14 cellular contexts compared by ENCODE assay signal in genomic region chrX:13427441-13428054, GRCh38.
DNase-seq lines count a peak whose midpoint lies in the region; ATAC-seq and TF ChIP-seq lines count a peak whose summit lies in the region.
"Had no signal": no experiment of that assay in that cellular context is flagged by ENCODE, and none has a peak within 500 bp of the region (broad histone marks: within the 10 kb centered on the region; RNA-seq: fewer than 3 reads in every experiment).

No MANE protein-coding gene starts in this region.

- no peak overlapping the region for H3K27ac ChIP-seq in HCT116 (ENCODE audit: low read depth, low read length)
- H3K27ac ChIP-seq in mammary epithelial cell (ENCODE audit: insufficient read depth, low read depth, low read length) = peak overlapping the region; percentile 77
- peak overlapping the region; percentile 80 for H3K27ac ChIP-seq in osteoblast (ENCODE audit: low read depth, low read length)
- H3K27ac ChIP-seq in colonic mucosa = no peak overlapping the region
- H3K27ac ChIP-seq: C4-2B, transverse colon had no signal

- peaks cover 14% of the 10 kb centered on the region for H3K4me1 Mint-ChIP-seq in activated CD8-positive, alpha-beta T cell treated with anti-CD3 and anti-CD28 coated beads for 36 hours (ENCODE audit: low read depth)
- H3K4me1 Mint-ChIP-seq in endothelial cell (ENCODE audit: unreplicated experiment) = peaks cover 8% of the 10 kb centered on the region

- 51% methylated on average over 5 of the region's 5 CpGs for WGBS in mammary epithelial cell (ENCODE audit: low coverage, missing lambda C conversion rate)

- POLR2A ChIA-PET in HCT116 (lab: Charles Lee) = no interaction called here
- POLR2A ChIA-PET in activated CD8-positive, alpha-beta T cell treated with anti-CD3 and anti-CD28 coated beads for 36 hours (lab: Charles Lee) = interaction anchor here (1.7 kb wide), 1 partner anchor 61 kb away, joined by 5 read pairs; no protein-coding TSS in a partner anchor

- RAD21 ChIA-PET in HCT116 (lab: Charles Lee; ENCODE audit: low non-redundant PET in 1 of 2, low total read pairs in 2 of 2, uncharacterized antibody in 2 of 2, unreplicated experiment in 2 of 2) = no interaction called here

- H3K4me3 ChIP-seq in HCT116 (replicated peaks in 1 of 2; ENCODE audit: low read depth in 1 of 2, low read length in 2 of 2) (no peak overlapping the region), mammary epithelial cell (replicated peaks in 1 of 3; ENCODE audit: insufficient read depth in 1 of 3, low read depth in 2 of 3, low read length in 3 of 3) (no peak overlapping the region), osteoblast (ENCODE audit: insufficient read depth, low read length) (no peak overlapping the region), colonic mucosa (no peak overlapping the region)
- H3K4me3 ChIP-seq: transverse colon had no signal

- H3K79me2 ChIP-seq in HCT116 (ENCODE audit: insufficient read depth, low read length) = no peaks in the 10 kb centered on the region
- H3K79me2 ChIP-seq in mammary epithelial cell (ENCODE audit: insufficient read depth, low read length) = no peaks in the 10 kb centered on the region
- H3K79me2 ChIP-seq in osteoblast (ENCODE audit: insufficient read depth, low read length) = no peaks in the 10 kb centered on the region

- dilution Hi-C loops in mammary epithelial cell (cut with HindIII; ENCODE audit: low sequenced_read_pairs) = no loop called here

- H3K27me3 Mint-ChIP-seq in activated CD8-positive, alpha-beta T cell treated with anti-CD3 and anti-CD28 coated beads for 36 hours = no peaks in the 10 kb centered on the region
- no peaks in the 10 kb centered on the region for H3K27me3 Mint-ChIP-seq in endothelial cell (ENCODE audit: unreplicated experiment)
- H3K27me3 Mint-ChIP-seq: activated CD4-positive, alpha-beta memory T cell treated with anti-CD3 and anti-CD28 coated beads for 36 hours had no signal

- H3K9me2 ChIP-seq in HCT116 (ENCODE audit: insufficient read depth) = no peaks in the 10 kb centered on the region

- no peak for DNase-seq in HCT116 (ENCODE audit: low read depth, low spot score)
- peak; percentile 2 for DNase-seq in NCI-H345 treated with DMSO at 0.1 percent for 48 hours (lab: John Stamatoyannopoulos, UW; ENCODE audit: unreplicated experiment)
- DNase-seq in mammary epithelial cell = no peak
- no peak for DNase-seq in osteoblast (ENCODE audit: insufficient read length, low spot score, missing footprints)
- no peak for DNase-seq in activated CD8-positive, alpha-beta memory T cell treated with anti-CD3 and anti-CD28 coated beads for 24 hours
- DNase-seq in activated CD8-positive, alpha-beta T cell treated with anti-CD3 and anti-CD28 coated beads for 36 hours = no peak
- no peak for DNase-seq in colonic mucosa
- DNase-seq in endothelial cell (ENCODE audit: low spot score) = no peak
- DNase-seq: nucleus accumbens, SHP77 treated with DMSO at 0.1 percent for 48 hours, transverse colon had no signal

- peaks cover 9 to 16% of the 10 kb centered on the region in 2 experiments; a peak in 3 of 4 replicates for H3K4me1 ChIP-seq in HCT116 (ENCODE audit: control insufficient read depth in 1 of 2, insufficient read depth in 2 of 2, low read length in 2 of 2)
- H3K4me1 ChIP-seq in mammary epithelial cell (ENCODE audit: insufficient read depth, low read length) = peaks cover 41% of the 10 kb centered on the region
- H3K4me1 ChIP-seq in osteoblast (ENCODE audit: insufficient read depth, low read length) = peaks cover 35% of the 10 kb centered on the region
- no peaks in the 10 kb centered on the region for H3K4me1 ChIP-seq in colonic mucosa

- H2AFZ ChIP-seq in HCT116 (ENCODE audit: low read depth, low read length, poor library complexity, severe bottlenecking) (peak overlapping the region; percentile 26), mammary epithelial cell (ENCODE audit: low read depth, low read length) (peak overlapping the region; percentile 51), osteoblast (ENCODE audit: low read length) (no peak overlapping the region)

- H3K4me2 ChIP-seq in HCT116 (ENCODE audit: low read length) (peak overlapping the region; percentile 60), mammary epithelial cell (ENCODE audit: insufficient read depth, low read depth, low read length) (peak overlapping the region; percentile 65), osteoblast (ENCODE audit: insufficient read depth, low read length) (peak overlapping the region; percentile 47)

- H3K27ac Mint-ChIP-seq in activated CD8-positive, alpha-beta T cell treated with anti-CD3 and anti-CD28 coated beads for 36 hours = no peak overlapping the region
- no peak overlapping the region for H3K27ac Mint-ChIP-seq in endothelial cell (ENCODE audit: unreplicated experiment)
- H3K27ac Mint-ChIP-seq: activated CD4-positive, alpha-beta memory T cell treated with anti-CD3 and anti-CD28 coated beads for 36 hours had no signal

- H3K4me3 Mint-ChIP-seq in activated CD8-positive, alpha-beta T cell treated with anti-CD3 and anti-CD28 coated beads for 36 hours = no peak overlapping the region
- H3K4me3 Mint-ChIP-seq in endothelial cell (ENCODE audit: unreplicated experiment) = no peak overlapping the region
- H3K4me3 Mint-ChIP-seq: activated CD4-positive, alpha-beta memory T cell treated with anti-CD3 and anti-CD28 coated beads for 36 hours had no signal

- no peaks in the 10 kb centered on the region for H3K36me3 ChIP-seq in HCT116 (ENCODE audit: control insufficient read depth in 1 of 2, insufficient read depth in 2 of 2, low read length in 2 of 2)
- H3K36me3 ChIP-seq in mammary epithelial cell (ENCODE audit: insufficient read depth, low read length) = no peaks in the 10 kb centered on the region
- no peaks in the 10 kb centered on the region for H3K36me3 ChIP-seq in osteoblast (ENCODE audit: insufficient read depth, low read length)
- no peaks in the 10 kb centered on the region for H3K36me3 ChIP-seq in colonic mucosa
- H3K36me3 ChIP-seq: transverse colon had no signal

- BruUV-seq in HCT116 (replicated peaks; lab: Mats Ljungman, UMichigan) = no TSS peak
- BruUV-seq in mammary epithelial cell (replicated peaks; lab: Mats Ljungman, UMichigan) = TSS peak; percentile 83

- intact Hi-C loops in HCT116 (cut with micrococcal nuclease) (no loop called here), mammary epithelial cell (cut with micrococcal nuclease) (loop anchor here (1.0 to 5.0 kb wide), 3 partner anchors 29 to 480 kb away; no protein-coding TSS in a partner anchor), colonic mucosa (cut with DNase I) (no loop called here)
- intact Hi-C loops in activated CD8-positive, alpha-beta T cell treated with anti-CD3 and anti-CD28 coated beads for 36 hours (cut with micrococcal nuclease) = no loop called here

- H3K36me3 Mint-ChIP-seq in activated CD8-positive, alpha-beta T cell treated with anti-CD3 and anti-CD28 coated beads for 36 hours (ENCODE audit: low read depth) = no peaks in the 10 kb centered on the region
- H3K36me3 Mint-ChIP-seq in endothelial cell (ENCODE audit: low read depth, unreplicated experiment) = no peaks in the 10 kb centered on the region
- H3K36me3 Mint-ChIP-seq: activated CD4-positive, alpha-beta memory T cell treated with anti-CD3 and anti-CD28 coated beads for 36 hours had no signal

- ATAC-seq in HCT116 = peak; percentile 54
- no peak for ATAC-seq in activated CD8-positive, alpha-beta T cell treated with anti-CD3 and anti-CD28 coated beads for 36 hours
- ATAC-seq: sciatic nerve had no signal

- no peaks in the 10 kb centered on the region for H4K20me1 ChIP-seq in HCT116 (ENCODE audit: insufficient read depth)
- no peaks in the 10 kb centered on the region for H4K20me1 ChIP-seq in mammary epithelial cell (ENCODE audit: insufficient read depth, low read length)
- no peaks in the 10 kb centered on the region for H4K20me1 ChIP-seq in osteoblast (ENCODE audit: insufficient read depth, low read length)

- TF ChIP-seq CTCF in HCT116 (IDR thresholded peaks at IDR 0.05 in 2 of 3, conservative IDR thresholded peaks at IDR 0.05 in 1 of 3; ENCODE audit: borderline replicate concordance in 1 of 3, insufficient read depth in 1 of 3, low read depth in 2 of 3, low read length in 2 of 3) (no peak), mammary epithelial cell (conservative IDR thresholded peaks at IDR 0.05 in 1 of 2, IDR thresholded peaks at IDR 0.05 in 1 of 2; ENCODE audit: extremely low read depth in 1 of 2, insufficient read depth in 1 of 2, low read depth in 1 of 2, low read length in 2 of 2) (no peak), osteoblast (IDR thresholded peaks at IDR 0.05; ENCODE audit: extremely low read depth, low read depth, low read length) (no peak), colonic mucosa (IDR thresholded peaks at IDR 0.05) (no peak), endothelial cell (IDR thresholded peaks at IDR 0.05; ENCODE audit: unreplicated experiment) (no peak)
- no peak for TF ChIP-seq CTCF in activated CD8-positive, alpha-beta T cell treated with anti-CD3 and anti-CD28 coated beads for 36 hours (IDR thresholded peaks at IDR 0.05)

- no peak overlapping the region for H3K9ac ChIP-seq in HCT116 (ENCODE audit: low read length)
- H3K9ac ChIP-seq in mammary epithelial cell (ENCODE audit: insufficient read depth, low read length) = peak overlapping the region; percentile 17
- H3K9ac ChIP-seq in colonic mucosa (ENCODE audit: low read depth in 2 of 2, low read length in 2 of 2) = no peak overlapping the region

- H3K9me3 ChIP-seq in HCT116 (ENCODE audit: control insufficient read depth in 1 of 2, insufficient read depth in 1 of 2, low read depth in 1 of 2, low read length in 2 of 2) (no peaks in the 10 kb centered on the region), mammary epithelial cell (replicated peaks; ENCODE audit: insufficient read depth, low read length) (no peaks in the 10 kb centered on the region), osteoblast (ENCODE audit: low read depth, low read length) (no peaks in the 10 kb centered on the region), colonic mucosa (no peaks in the 10 kb centered on the region)
- H3K9me3 ChIP-seq: transverse colon had no signal

- no peak for TF ChIP-seq RAD21 in HCT116 (IDR thresholded peaks at IDR 0.05; ENCODE audit: low read depth)

- CTCF ChIA-PET in HCT116 (lab: Charles Lee) = no interaction called here
- CTCF ChIA-PET in mammary epithelial cell (lab: Charles Lee; ENCODE audit: low non-redundant PET) = interaction anchor here (0.7 kb wide), 1 partner anchor 26 kb away, joined by 3 read pairs; no protein-coding TSS in a partner anchor
- CTCF ChIA-PET in activated CD8-positive, alpha-beta T cell treated with anti-CD3 and anti-CD28 coated beads for 36 hours (lab: Charles Lee) = interaction anchor here (1.3 to 1.6 kb wide), 3 partner anchors 61 to 481 kb away, joined by 3 to 10 read pairs (median 4); no protein-coding TSS in a partner anchor

- H3K27me3 ChIP-seq in HCT116 (ENCODE audit: insufficient read depth, low read length) (no peaks in the 10 kb centered on the region), mammary epithelial cell (ENCODE audit: insufficient read depth, low read length) (no peaks in the 10 kb centered on the region), osteoblast (ENCODE audit: insufficient read depth, low read length) (no peaks in the 10 kb centered on the region), colonic mucosa (no peaks in the 10 kb centered on the region)
- H3K27me3 ChIP-seq: transverse colon had no signal

- in situ Hi-C loops in mammary epithelial cell (cut with MboI; ENCODE audit: low sequenced_read_pairs in 2 of 2) = no loop called here

- no peaks in the 10 kb centered on the region for H3K9me3 Mint-ChIP-seq in activated CD8-positive, alpha-beta T cell treated with anti-CD3 and anti-CD28 coated beads for 36 hours
- H3K9me3 Mint-ChIP-seq in endothelial cell (ENCODE audit: unreplicated experiment) = no peaks in the 10 kb centered on the region
- H3K9me3 Mint-ChIP-seq: activated CD4-positive, alpha-beta memory T cell treated with anti-CD3 and anti-CD28 coated beads for 36 hours had no signal

- no peak for TF ChIP-seq POLR2A in HCT116 (IDR thresholded peaks at IDR 0.05; ENCODE audit: borderline replicate concordance, extremely low read depth, insufficient read depth, insufficient read length)

Comparison
In these comparisons a context has a peak if more than half of its experiments do, and no peak if none do; other contexts are left out.
1. H3K27ac ChIP-seq: peak in mammary epithelial cell (single experiment) and osteoblast (single experiment); none in HCT116 (single experiment) and colonic mucosa (single experiment).
2. Peak in every context shown above with its lines, with median percentiles within 50 percentile points of each other: H3K4me2 ChIP-seq.